ENCODE assay signal across 1 cellular context in the genomic region with DNA sequence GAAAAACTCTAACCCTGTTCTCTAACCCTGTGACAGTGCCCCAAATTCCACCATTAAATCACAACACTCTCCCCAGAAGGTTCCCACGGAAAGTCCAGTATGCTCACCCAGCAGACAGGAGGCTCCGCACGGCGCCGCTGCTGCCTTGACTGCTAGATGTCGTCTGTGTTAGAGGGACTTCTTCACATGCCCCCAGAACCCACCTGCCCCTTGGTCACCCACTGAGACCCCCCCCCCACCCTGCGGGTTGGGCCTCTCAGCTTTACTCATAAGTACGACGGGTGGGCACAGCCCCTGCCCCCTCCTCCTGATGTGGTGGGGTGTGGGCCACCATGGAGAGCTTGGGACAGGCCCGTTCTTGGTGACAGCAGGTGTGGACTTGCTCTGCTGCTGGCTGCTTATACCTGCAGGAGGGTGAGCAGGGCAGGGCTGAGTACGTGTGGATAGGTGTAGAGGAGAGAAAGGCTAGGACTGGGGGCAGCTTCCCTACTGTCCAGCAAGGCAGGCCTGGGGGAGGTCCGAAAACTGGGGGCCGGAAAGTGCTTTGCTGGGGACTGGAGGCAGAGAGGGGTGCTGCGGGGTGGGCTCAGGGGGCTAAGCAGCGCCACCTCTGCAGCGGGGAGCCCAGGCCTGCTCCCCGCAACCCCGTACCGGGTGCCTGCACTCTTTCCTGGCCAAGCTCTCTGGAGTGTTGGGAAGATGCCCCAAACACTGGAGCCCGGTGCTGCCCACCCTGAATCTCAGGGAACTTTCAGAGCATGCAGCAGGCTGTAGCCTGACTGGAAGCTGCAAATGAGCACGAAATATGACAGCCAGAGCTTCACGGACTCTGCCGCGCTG.
TF ChIP-seq lines count a peak whose summit lies in the region.

No MANE protein-coding gene starts in this region.

TF ChIP-seq in GM23338, 12 proteins besides CTCF, POLR2A, EP300 and RAD21 (continued from another document):
- TF ChIP-seq STAT1 (IDR thresholded peaks at IDR 0.05; ENCODE audit: unreplicated experiment): no peak
- no peak for TF ChIP-seq ZNF331 (CRISPR knock-in tag; IDR thresholded peaks at IDR 0.05; ENCODE audit: low read depth)
- no peak for TF ChIP-seq JUNB (IDR thresholded peaks at IDR 0.05; ENCODE audit: unreplicated experiment)
- TF ChIP-seq, protein P1, sequence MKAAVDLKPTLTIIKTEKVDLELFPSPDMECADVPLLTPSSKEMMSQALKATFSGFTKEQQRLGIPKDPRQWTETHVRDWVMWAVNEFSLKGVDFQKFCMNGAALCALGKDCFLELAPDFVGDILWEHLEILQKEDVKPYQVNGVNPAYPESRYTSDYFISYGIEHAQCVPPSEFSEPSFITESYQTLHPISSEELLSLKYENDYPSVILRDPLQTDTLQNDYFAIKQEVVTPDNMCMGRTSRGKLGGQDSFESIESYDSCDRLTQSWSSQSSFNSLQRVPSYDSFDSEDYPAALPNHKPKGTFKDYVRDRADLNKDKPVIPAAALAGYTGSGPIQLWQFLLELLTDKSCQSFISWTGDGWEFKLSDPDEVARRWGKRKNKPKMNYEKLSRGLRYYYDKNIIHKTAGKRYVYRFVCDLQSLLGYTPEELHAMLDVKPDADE (IDR thresholded peaks at IDR 0.05): no peak
- TF ChIP-seq EZH2 (IDR thresholded peaks at IDR 0.05; ENCODE audit: low read depth, unreplicated experiment): no peak
- TF ChIP-seq, protein P2, sequence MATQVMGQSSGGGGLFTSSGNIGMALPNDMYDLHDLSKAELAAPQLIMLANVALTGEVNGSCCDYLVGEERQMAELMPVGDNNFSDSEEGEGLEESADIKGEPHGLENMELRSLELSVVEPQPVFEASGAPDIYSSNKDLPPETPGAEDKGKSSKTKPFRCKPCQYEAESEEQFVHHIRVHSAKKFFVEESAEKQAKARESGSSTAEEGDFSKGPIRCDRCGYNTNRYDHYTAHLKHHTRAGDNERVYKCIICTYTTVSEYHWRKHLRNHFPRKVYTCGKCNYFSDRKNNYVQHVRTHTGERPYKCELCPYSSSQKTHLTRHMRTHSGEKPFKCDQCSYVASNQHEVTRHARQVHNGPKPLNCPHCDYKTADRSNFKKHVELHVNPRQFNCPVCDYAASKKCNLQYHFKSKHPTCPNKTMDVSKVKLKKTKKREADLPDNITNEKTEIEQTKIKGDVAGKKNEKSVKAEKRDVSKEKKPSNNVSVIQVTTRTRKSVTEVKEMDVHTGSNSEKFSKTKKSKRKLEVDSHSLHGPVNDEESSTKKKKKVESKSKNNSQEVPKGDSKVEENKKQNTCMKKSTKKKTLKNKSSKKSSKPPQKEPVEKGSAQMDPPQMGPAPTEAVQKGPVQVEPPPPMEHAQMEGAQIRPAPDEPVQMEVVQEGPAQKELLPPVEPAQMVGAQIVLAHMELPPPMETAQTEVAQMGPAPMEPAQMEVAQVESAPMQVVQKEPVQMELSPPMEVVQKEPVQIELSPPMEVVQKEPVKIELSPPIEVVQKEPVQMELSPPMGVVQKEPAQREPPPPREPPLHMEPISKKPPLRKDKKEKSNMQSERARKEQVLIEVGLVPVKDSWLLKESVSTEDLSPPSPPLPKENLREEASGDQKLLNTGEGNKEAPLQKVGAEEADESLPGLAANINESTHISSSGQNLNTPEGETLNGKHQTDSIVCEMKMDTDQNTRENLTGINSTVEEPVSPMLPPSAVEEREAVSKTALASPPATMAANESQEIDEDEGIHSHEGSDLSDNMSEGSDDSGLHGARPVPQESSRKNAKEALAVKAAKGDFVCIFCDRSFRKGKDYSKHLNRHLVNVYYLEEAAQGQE (IDR thresholded peaks at IDR 0.05; ENCODE audit: unreplicated experiment): no peak
- no peak for TF ChIP-seq NANOG (IDR thresholded peaks at IDR 0.05; ENCODE audit: borderline replicate concordance)
- no peak for TF ChIP-seq CREB1 (CRISPR knock-in tag; IDR thresholded peaks at IDR 0.05; ENCODE audit: low read depth)
- TF ChIP-seq ZNF114 (CRISPR knock-in tag; IDR thresholded peaks at IDR 0.05): no peak
